ENCODE assay signal across 2 cellular contexts in genomic region chr7:128915841-128916642, GRCh38.
TF ChIP-seq lines count a peak whose summit lies in the region.

No MANE protein-coding gene starts in this region.

TF ChIP-seq in SK-N-SH treated with all-trans-retinoic acid at 6 μM for 48 hours, 23 proteins besides CTCF, POLR2A, EP300 and RAD21 (continued from another document):
- TF ChIP-seq ZFP30 (CRISPR knock-in tag; IDR thresholded peaks at IDR 0.05) (no peak), SNAI2 (CRISPR knock-in tag; IDR thresholded peaks at IDR 0.05) (no peak), POU6F1 (CRISPR knock-in tag; IDR thresholded peaks at IDR 0.05; ENCODE audit: borderline replicate concordance, low read depth) (no peak), CSDC2 (CRISPR knock-in tag; IDR thresholded peaks at IDR 0.05) (no peak), PATZ1 (CRISPR knock-in tag; IDR thresholded peaks at IDR 0.05; ENCODE audit: borderline replicate concordance) (no peak)

TF ChIP-seq in WTC11, 78 proteins besides CTCF, POLR2A, EP300 and RAD21:
- no peak; the same call in 1 of the 2 replicates for TF ChIP-seq HMGXB4 (CRISPR knock-in tag; IDR thresholded peaks at IDR 0.05)
- no peak for TF ChIP-seq ETV6 (CRISPR knock-in tag; IDR thresholded peaks at IDR 0.05)
- TF ChIP-seq RELA (CRISPR knock-in tag; IDR thresholded peaks at IDR 0.05; ENCODE audit: borderline replicate concordance), result no peak
- TF ChIP-seq ATF2 (CRISPR knock-in tag; IDR thresholded peaks at IDR 0.05; ENCODE audit: borderline replicate concordance, low read depth), result no peak
